Comparison of ENCODE assay signal across 27 cellular contexts in genomic region chr9:17280350-17281012, GRCh38.
DNase-seq lines count a peak whose midpoint lies in the region; TF ChIP-seq lines count a peak whose summit lies in the region.
"Had no signal": no experiment of that assay in that cellular context is flagged by ENCODE, and none has a peak within 500 bp of the region (broad histone marks: within the 10 kb centered on the region; RNA-seq: fewer than 3 reads in every experiment).

No MANE protein-coding gene starts in this region.

- TF ChIP-seq EP300 in sigmoid colon (IDR thresholded peaks at IDR 0.05) (no peak), esophagus muscularis mucosa (IDR thresholded peaks at IDR 0.05) (no peak)

- no peak overlapping the region for H2BK5ac ChIP-seq in mesenchymal stem cell (ENCODE audit: low read depth, low read length, poor library complexity, severe bottlenecking)

- TF ChIP-seq CTCF in sigmoid colon (IDR thresholded peaks at IDR 0.05) (no peak), esophagus muscularis mucosa (IDR thresholded peaks at IDR 0.05) (no peak)

- H3K23ac ChIP-seq in mesenchymal stem cell (ENCODE audit: low read length in 2 of 2), result no peak overlapping the region

- H2BK120ac ChIP-seq in mesenchymal stem cell (ENCODE audit: low read depth, low read length), result no peak overlapping the region

- H3K4me3 ChIP-seq in mesenchymal stem cell (ENCODE audit: insufficient read depth in 1 of 2, low read depth in 1 of 2, low read length in 2 of 2) (no peak overlapping the region), sigmoid colon (no peak overlapping the region), esophagus muscularis mucosa (no peak overlapping the region)
- H3K4me3 ChIP-seq: BLaER1 treated with 17β-estradiol and CSF1 and Interleukin-3, amounts not matched to agents 10 nM and 100 nM; spleen had no signal

- H2BK15ac ChIP-seq in mesenchymal stem cell (ENCODE audit: low read depth, poor library complexity, severe bottlenecking), result no peak overlapping the region

- no peak overlapping the region for H3K18ac ChIP-seq in mesenchymal stem cell (ENCODE audit: low read depth in 1 of 2, low read length in 2 of 2)

- TF ChIP-seq POLR2A in sigmoid colon (IDR thresholded peaks at IDR 0.05) (no peak), esophagus muscularis mucosa (IDR thresholded peaks at IDR 0.05; ENCODE audit: low read depth) (no peak)

- H4K91ac ChIP-seq in mesenchymal stem cell (ENCODE audit: low read length), result no peak overlapping the region

- H3K27ac ChIP-seq in mesenchymal stem cell (ENCODE audit: low read length, poor library complexity, severe bottlenecking) (no peak overlapping the region), sigmoid colon (no peak overlapping the region), esophagus muscularis mucosa (replicated peaks in 1 of 4) (no peak overlapping the region)
- H3K27ac ChIP-seq: BLaER1 treated with 17β-estradiol and CSF1 and Interleukin-3, amounts not matched to agents 10 nM and 100 nM; spleen had no signal

- 98% methylated on average over 4 of the region's 4 CpGs for WGBS in mesenchymal stem cell
- WGBS in sigmoid colon, 2 donors, result 86% methylated on average over 4 of the region's 4 CpGs
- 78% methylated on average over 4 of the region's 4 CpGs for WGBS in esophagus muscularis mucosa

- DNase-seq in AG20443 (ENCODE audit: low spot score) (peak; percentile 7), M059J (ENCODE audit: low read depth) (peak; percentile 12), fibroblast of gingiva (ENCODE audit: low read depth) (peak; percentile 51), mesenchymal stem cell (peak; percentile 7), sigmoid colon (no peak), NK-92 (lab: John Stamatoyannopoulos, UW; ENCODE audit: unreplicated experiment) (no peak), midbrain (lab: John Stamatoyannopoulos, UW) (no peak), esophagus muscularis mucosa (ENCODE audit: extremely low spot score) (no peak)
- DNase-seq: activated CD8-positive, alpha-beta T cell treated with anti-CD3 and anti-CD28 coated beads for 36 hours; anterior cingulate cortex; central memory CD4-positive, alpha-beta T cell; COR-L47; DMS53; effector memory CD8-positive, alpha-beta T cell; GDM1; head of caudate nucleus; islet precursor cell; left ventricle myocardium superior; naive B cell; NCI-H1048; NCI-H1694; NCI-H2171; posterior cingulate gyrus; right cardiac atrium; spleen; stimulated activated CD8-positive, alpha-beta memory T cell treated with anti-CD3 and anti-CD28 coated beads, Interleukin-4, amount 100 ng/mL, for 48 hours had no signal

- H3K14ac ChIP-seq in mesenchymal stem cell (ENCODE audit: low read length in 2 of 2), result no peak overlapping the region

- no peak overlapping the region for H3K9ac ChIP-seq in mesenchymal stem cell (ENCODE audit: low read length)
- H3K9ac ChIP-seq: BLaER1 treated with 17β-estradiol and CSF1 and Interleukin-3, amounts not matched to agents 10 nM and 100 nM had no signal

- no peak overlapping the region for H2AFZ ChIP-seq in mesenchymal stem cell (ENCODE audit: low read depth, low read length)

- intact Hi-C loops in sigmoid colon (cut with DNase I) (no loop called here), esophagus muscularis mucosa (cut with DNase I) (no loop called here)

- no peak overlapping the region for H3K4ac ChIP-seq in mesenchymal stem cell (ENCODE audit: low read depth in 1 of 2, low read length in 2 of 2)

- H3K4me2 ChIP-seq in mesenchymal stem cell (ENCODE audit: low read length, poor library complexity, severe bottlenecking), result no peak overlapping the region
- H3K4me2 ChIP-seq: BLaER1 treated with 17β-estradiol and CSF1 and Interleukin-3, amounts not matched to agents 10 nM and 100 nM had no signal

- H3K79me1 ChIP-seq in mesenchymal stem cell (replicated peaks; ENCODE audit: low read length, poor library complexity, severe bottlenecking), result peaks cover 2% of the 10 kb centered on the region

- no peak overlapping the region for H4K8ac ChIP-seq in mesenchymal stem cell (ENCODE audit: low read length)

- H2BK12ac ChIP-seq in mesenchymal stem cell (ENCODE audit: low read length in 2 of 2), result no peak overlapping the region

- H2AK5ac ChIP-seq in mesenchymal stem cell (ENCODE audit: low read length, severe bottlenecking), result no peak overlapping the region

- H3K9me3 ChIP-seq in mesenchymal stem cell (ENCODE audit: control insufficient read depth, low read length), result no peaks in the 10 kb centered on the region
- no peaks in the 10 kb centered on the region for H3K9me3 ChIP-seq in sigmoid colon
- peaks cover 0 to 4% (median 0%) of the 10 kb centered on the region in 4 donors for H3K9me3 ChIP-seq in esophagus muscularis mucosa

- H3K27me3 ChIP-seq in mesenchymal stem cell (ENCODE audit: control insufficient read depth in 1 of 2, insufficient read depth in 1 of 2, low read length in 2 of 2) (no peaks in the 10 kb centered on the region), sigmoid colon (no peaks in the 10 kb centered on the region), esophagus muscularis mucosa (no peaks in the 10 kb centered on the region)
- H3K27me3 ChIP-seq: BLaER1 treated with 17β-estradiol and CSF1 and Interleukin-3, amounts not matched to agents 10 nM and 100 nM; spleen had no signal

- no peaks in the 10 kb centered on the region for H3K4me1 ChIP-seq in mesenchymal stem cell (ENCODE audit: control insufficient read depth, insufficient read depth, low read depth, low read length)
- H3K4me1 ChIP-seq in sigmoid colon, result no peaks in the 10 kb centered on the region
- no peaks in the 10 kb centered on the region for H3K4me1 ChIP-seq in esophagus muscularis mucosa
- H3K4me1 ChIP-seq: BLaER1 treated with 17β-estradiol and CSF1 and Interleukin-3, amounts not matched to agents 10 nM and 100 nM; spleen had no signal

- H3K36me3 ChIP-seq in mesenchymal stem cell (ENCODE audit: control insufficient read depth in 1 of 2, insufficient read depth in 2 of 2, low read depth in 1 of 2, low read length in 2 of 2) (peaks cover 0 to 15% of the 10 kb centered on the region in 2 experiments), sigmoid colon (no peaks in the 10 kb centered on the region), esophagus muscularis mucosa (peaks cover 0 to 16% (median 0%) of the 10 kb centered on the region in 4 donors)
- H3K36me3 ChIP-seq: spleen had no signal

Comparison
In these comparisons a context has a peak if more than half of its experiments do, and no peak if none do; other contexts are left out.
1. DNase-seq: peak in AG20443 (single experiment), M059J (single experiment), fibroblast of gingiva (single experiment) and mesenchymal stem cell (single experiment); none in sigmoid colon (single experiment), NK-92 (single experiment), midbrain (single experiment) and esophagus muscularis mucosa (single experiment).